ENCODE assay signal across 20 cellular contexts in genomic region chr18:59659486-59660187, GRCh38. TPM values are rescaled to one million over a fixed set of nuclear protein-coding genes. Genes with fewer than 3 reads are reported as not detected.
DNase-seq lines count a peak whose midpoint lies in the region; ATAC-seq and TF ChIP-seq lines count a peak whose summit lies in the region.
"Had no signal": no experiment of that assay in that cellular context is flagged by ENCODE, and none has a peak within 500 bp of the region (broad histone marks: within the 10 kb centered on the region; RNA-seq: fewer than 3 reads in every experiment).

No MANE protein-coding gene starts in this region.

- H3K4me1 ChIP-seq in mammary epithelial cell (ENCODE audit: insufficient read depth, low read length) = peaks cover 44% of the 10 kb centered on the region
- no peaks in the 10 kb centered on the region for H3K4me1 ChIP-seq in muscle layer of duodenum (ENCODE audit: control insufficient read depth in 1 of 2, insufficient read depth in 2 of 2, low read length in 2 of 2)
- no peaks in the 10 kb centered on the region for H3K4me1 ChIP-seq in right lobe of liver

- WGBS in mammary epithelial cell (ENCODE audit: low coverage, missing lambda C conversion rate) = 94% methylated on average over 15 of the region's 15 CpGs
- WGBS in right lobe of liver (ENCODE audit: insufficient coverage, low coverage, low lambda C conversion rate, missing lambda C conversion rate) = 35% methylated on average over 11 of the region's 15 CpGs

- H3K4me1 Mint-ChIP-seq in MCF 10A (ENCODE audit: insufficient read depth, unreplicated experiment) = peaks cover 16% of the 10 kb centered on the region
- H3K4me1 Mint-ChIP-seq: CD8-positive, alpha-beta memory T cell; immature natural killer cell; naive B cell; T-cell had no signal

- CTCF ChIA-PET in mammary epithelial cell (lab: Charles Lee; ENCODE audit: low non-redundant PET) (no interaction called here), MCF 10A (lab: Yijun Ruan, JAX) (interaction anchor here (0.8 to 5.0 kb wide), 7 partner anchors 10 to 352 kb away, joined by 3 to 28 read pairs (median 6); partner anchors contain the start of gene CCBE1)

- intact Hi-C loops in mammary epithelial cell (cut with micrococcal nuclease) = no loop called here
- intact Hi-C loops in MCF 10A (cut with micrococcal nuclease) = no loop called here
- intact Hi-C loops in dorsolateral prefrontal cortex (cut with DNase I) = no loop called here
- intact Hi-C loops in right lobe of liver (cut with DNase I) = no loop called here

- H3K27me3 ChIP-seq in mammary epithelial cell (ENCODE audit: insufficient read depth, low read length) = no peaks in the 10 kb centered on the region
- H3K27me3 ChIP-seq in dorsolateral prefrontal cortex = peaks cover 0 to 10% (median 0%) of the 10 kb centered on the region in 45 donors
- H3K27me3 ChIP-seq in muscle layer of duodenum (ENCODE audit: low read depth, low read length) = no peaks in the 10 kb centered on the region
- no peaks in the 10 kb centered on the region for H3K27me3 ChIP-seq in right lobe of liver

- TF ChIP-seq CTCF in mammary epithelial cell (conservative IDR thresholded peaks at IDR 0.05 in 1 of 2, IDR thresholded peaks at IDR 0.05 in 1 of 2; ENCODE audit: extremely low read depth in 1 of 2, insufficient read depth in 1 of 2, low read depth in 1 of 2, low read length in 2 of 2) = no peak
- TF ChIP-seq CTCF in MCF 10A (IDR thresholded peaks at IDR 0.05; ENCODE audit: unreplicated experiment) = no peak
- TF ChIP-seq CTCF in dorsolateral prefrontal cortex (IDR thresholded peaks at IDR 0.05 in 54 of 56, conservative IDR thresholded peaks at IDR 0.05 in 2 of 56; ENCODE audit: low read depth in 1 of 56, partially characterized antibody in 56 of 56) = no peak
- no peak for TF ChIP-seq CTCF in right lobe of liver (IDR thresholded peaks at IDR 0.05)

- no peak overlapping the region for H2AFZ ChIP-seq in mammary epithelial cell (ENCODE audit: low read depth, low read length)

- POLR2A ChIA-PET in MCF 10A (lab: Yijun Ruan, JAX) = interaction anchor here (0.5 to 1.2 kb wide), 2 partner anchors 37 to 92 kb away, joined by 3 read pairs; partner anchors contain the start of gene CCBE1

- peak; percentile 38 for DNase-seq in mammary epithelial cell
- no peak for DNase-seq in MCF 10A (ENCODE audit: unreplicated experiment)
- DNase-seq in dorsolateral prefrontal cortex = no peak
- DNase-seq in right lobe of liver = no peak
- no peak for DNase-seq in DMS114 treated with DMSO at 0.1 percent for 48 hours (lab: John Stamatoyannopoulos, UW; ENCODE audit: unreplicated experiment)
- DNase-seq: activated CD4-positive, alpha-beta T cell treated with anti-CD3 and anti-CD28 coated beads for 4 hours; activated T-cell treated with anti-CD3 and anti-CD28 coated beads, Interleukin-2, amount 50 U/mL, for 72 hours; CD8-positive, alpha-beta memory T cell; dermis blood vessel endothelial cell; immature natural killer cell; naive B cell; NCI-H1417; T-cell had no signal

- H3K36me3 ChIP-seq in mammary epithelial cell (ENCODE audit: insufficient read depth, low read length) = no peaks in the 10 kb centered on the region
- peaks cover 0 to 5% of the 10 kb centered on the region in 2 donors for H3K36me3 ChIP-seq in muscle layer of duodenum (ENCODE audit: control insufficient read depth in 1 of 2, insufficient read depth in 2 of 2, low read length in 2 of 2)
- H3K36me3 ChIP-seq in right lobe of liver = no peaks in the 10 kb centered on the region

- peaks cover 3% of the 10 kb centered on the region for H3K79me2 ChIP-seq in mammary epithelial cell (ENCODE audit: insufficient read depth, low read length)

- no peak for TF ChIP-seq POLR2A in right lobe of liver (IDR thresholded peaks at IDR 0.05)

- no peak for ATAC-seq in HG02852 (IDR thresholded peaks at IDR 0.05; ENCODE audit: unreplicated experiment)
- no peak for ATAC-seq in right lobe of liver
- ATAC-seq in HG02610 (IDR thresholded peaks at IDR 0.05; ENCODE audit: unreplicated experiment) = no peak
- ATAC-seq: activated T-cell treated with anti-CD3 and anti-CD28 coated beads, Interleukin-2, amount 50 U/mL, for 72 hours; Panc1; T-cell had no signal

- H3K27ac ChIP-seq in mammary epithelial cell (ENCODE audit: insufficient read depth, low read depth, low read length) (no peak overlapping the region), dorsolateral prefrontal cortex (no peak overlapping the region), muscle layer of duodenum (ENCODE audit: low read length) (no peak overlapping the region), right lobe of liver (no peak overlapping the region)
- H3K27ac ChIP-seq: 22Rv1 had no signal

- no peaks in the 10 kb centered on the region for H3K27me3 Mint-ChIP-seq in MCF 10A (ENCODE audit: insufficient read depth, unreplicated experiment)

- BruUV-seq in mammary epithelial cell (replicated peaks; lab: Mats Ljungman, UMichigan) = no TSS peak
- BruUV-seq in MCF 10A (replicated peaks; lab: Mats Ljungman, UMichigan) = no TSS peak

- H3K9ac ChIP-seq in mammary epithelial cell (ENCODE audit: insufficient read depth, low read length) = no peak overlapping the region

- in situ Hi-C loops in mammary epithelial cell (cut with MboI; ENCODE audit: low sequenced_read_pairs in 2 of 2) = no loop called here

- dilution Hi-C loops in mammary epithelial cell (cut with HindIII; ENCODE audit: low sequenced_read_pairs) = no loop called here

- no peak overlapping the region for H3K4me3 Mint-ChIP-seq in MCF 10A (ENCODE audit: unreplicated experiment)
- H3K4me3 Mint-ChIP-seq: activated T-cell treated with anti-CD3 and anti-CD28 coated beads, Interleukin-2, amount 50 U/mL, for 72 hours; CD8-positive, alpha-beta memory T cell; immature natural killer cell; naive B cell; T-cell had no signal

- H3K36me3 Mint-ChIP-seq in MCF 10A (ENCODE audit: insufficient read depth, unreplicated experiment) = no peaks in the 10 kb centered on the region
- H3K36me3 Mint-ChIP-seq: CD8-positive, alpha-beta memory T cell; immature natural killer cell; naive B cell; T-cell had no signal

- no peak overlapping the region for H3K27ac Mint-ChIP-seq in MCF 10A (ENCODE audit: low read depth, unreplicated experiment)
- H3K27ac Mint-ChIP-seq: activated T-cell treated with anti-CD3 and anti-CD28 coated beads, Interleukin-2, amount 50 U/mL, for 72 hours; CD8-positive, alpha-beta memory T cell; immature natural killer cell; T-cell had no signal

- H3K9me3 ChIP-seq in mammary epithelial cell (replicated peaks; ENCODE audit: insufficient read depth, low read length) = no peaks in the 10 kb centered on the region
- no peaks in the 10 kb centered on the region for H3K9me3 ChIP-seq in muscle layer of duodenum (ENCODE audit: control insufficient read depth in 1 of 2, low read length in 2 of 2)
- H3K9me3 ChIP-seq in right lobe of liver = no peaks in the 10 kb centered on the region

- H3K4me3 ChIP-seq in mammary epithelial cell (replicated peaks in 1 of 3; ENCODE audit: insufficient read depth in 1 of 3, low read depth in 2 of 3, low read length in 3 of 3) (no peak overlapping the region), dorsolateral prefrontal cortex (peak overlapping the region in 52 of 59 donors; percentile 2 to 54 (median 32)), muscle layer of duodenum (ENCODE audit: low read depth in 1 of 2, low read length in 2 of 2) (peak overlapping the region; percentile 2 to 41), right lobe of liver (no peak overlapping the region)
- H3K4me3 ChIP-seq: skin epidermis had no signal

- H4K20me1 ChIP-seq in mammary epithelial cell (ENCODE audit: insufficient read depth, low read length) = no peaks in the 10 kb centered on the region

- H3K4me2 ChIP-seq in mammary epithelial cell (ENCODE audit: insufficient read depth, low read depth, low read length) = no peak overlapping the region

- H3K9me3 Mint-ChIP-seq in MCF 10A (ENCODE audit: unreplicated experiment) = no peaks in the 10 kb centered on the region
- H3K9me3 Mint-ChIP-seq: activated T-cell treated with anti-CD3 and anti-CD28 coated beads, Interleukin-2, amount 50 U/mL, for 72 hours; T-cell had no signal

RNA-seq across cellular contexts. Expression of gene CCBE1, which starts 37.6 kb away (rescaled TPM):
- total RNA-seq in mammary epithelial cell = 10 to 100 TPM in 1 of 2 donors, under 1 TPM in 1; 0.50 to 18.4 TPM
- 14.9 TPM for polyA plus RNA-seq in mammary epithelial cell
- 4.8 TPM for polyA minus RNA-seq in mammary epithelial cell
- total RNA-seq in MCF 10A (2022) = 23.8 and 28.9 TPM in 2 replicates
- 1 to 10 TPM in 114 of 120 experiments, under 1 TPM in 6; 0.71 to 7.9 (median 2.8) TPM for total RNA-seq in dorsolateral prefrontal cortex
- 1 to 10 TPM; 2.7 to 6.9 (median 4.3) TPM for total RNA-seq in right lobe of liver
- total RNA-seq: CD8-positive, alpha-beta memory T cell; NCI-H460 had no signal
- polyA plus RNA-seq: CD8-positive, alpha-beta memory T cell had no signal

Comparison
In these comparisons a context has a peak if more than half of its experiments do, and no peak if none do; other contexts are left out.
1. H3K4me3 ChIP-seq: peak in dorsolateral prefrontal cortex (52 of 59) and muscle layer of duodenum (2 of 2); none in mammary epithelial cell (0 of 3) and right lobe of liver (0 of 3).